ENCODE assay signal across 1 cellular context in genomic region chr3:63845215-63845614, GRCh38.
TF ChIP-seq lines count a peak whose summit lies in the region.

No MANE protein-coding gene starts in this region.

TF ChIP-seq in WTC11, 78 proteins besides CTCF, POLR2A, EP300 and RAD21 (continued from another document):
- TF ChIP-seq ARID4B (CRISPR knock-in tag; IDR thresholded peaks at IDR 0.05; ENCODE audit: borderline replicate concordance) (no peak), ATF6 (CRISPR knock-in tag; IDR thresholded peaks at IDR 0.05) (no peak), ZNF317 (CRISPR knock-in tag; IDR thresholded peaks at IDR 0.05; ENCODE audit: borderline replicate concordance, low read depth) (no peak)
